ENCODE assay signal across 1 cellular context in genomic region chr22:32801001-32801435, GRCh38.
TF ChIP-seq lines count a peak whose summit lies in the region.

No MANE protein-coding gene starts in this region.

TF ChIP-seq in GM23338, 12 proteins besides CTCF, POLR2A, EP300 and RAD21 (continued from another document):
- TF ChIP-seq ETS1 (IDR thresholded peaks at IDR 0.05) (no peak), REST (IDR thresholded peaks at IDR 0.05; ENCODE audit: unreplicated experiment) (no peak)
TF ChIP-seq in GM23338: peak in this region for 0.
